In the genomic region with DNA sequence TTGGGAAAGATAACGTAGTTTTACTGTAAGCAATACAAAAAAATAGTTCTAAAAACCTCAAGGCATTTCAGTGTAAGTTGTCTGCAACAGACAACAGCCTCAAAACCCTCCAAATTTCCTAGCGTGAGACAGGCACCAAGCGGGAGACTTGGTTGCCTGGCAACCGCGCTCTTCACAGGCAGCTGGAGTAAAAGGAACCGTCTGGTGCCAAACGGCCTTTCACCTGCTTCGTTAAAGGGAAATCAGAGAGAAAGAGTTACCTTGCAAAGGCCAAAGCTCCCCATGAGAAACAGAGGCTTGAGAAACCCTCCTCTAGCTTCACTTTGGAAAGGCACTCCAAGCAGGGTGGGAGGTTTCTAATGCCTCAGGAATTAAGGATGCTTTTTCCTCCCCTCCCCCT, we compare ENCODE assay signal across 8 cellular contexts.
DNase-seq lines count a peak whose midpoint lies in the region; ATAC-seq and TF ChIP-seq lines count a peak whose summit lies in the region.

No MANE protein-coding gene starts in this region.

- H3K4me1 ChIP-seq in iPS-18a (ENCODE audit: control insufficient read depth, low read depth, low read length), result peaks cover 19% of the 10 kb centered on the region

- peak overlapping the region; percentile 31 for H3K4me3 ChIP-seq in iPS-18a (ENCODE audit: low read length)

- H3K9ac ChIP-seq in iPS-18a (ENCODE audit: low read length), result peak overlapping the region; percentile 20

- H3K27me3 ChIP-seq in iPS-18a (ENCODE audit: control insufficient read depth, insufficient read depth, low read length), result no peaks in the 10 kb centered on the region

- ATAC-seq in HG03342 (IDR thresholded peaks at IDR 0.05; ENCODE audit: unreplicated experiment) (peak; percentile 78), GM21786 (IDR thresholded peaks at IDR 0.05; ENCODE audit: unreplicated experiment) (no peak)

- H3K36me3 ChIP-seq in iPS-18a (ENCODE audit: control insufficient read depth, low read depth, low read length), result no peaks in the 10 kb centered on the region

- no peak for TF ChIP-seq POLR2A in erythroblast (IDR thresholded peaks at IDR 0.05; ENCODE audit: low read length)

- H3K9me3 ChIP-seq in iPS-18a (ENCODE audit: control insufficient read depth, low read depth, low read length), result no peaks in the 10 kb centered on the region

- H3K27ac ChIP-seq in iPS-18a (ENCODE audit: low read length), result no peak overlapping the region

- DNase-seq in DMS79 (lab: John Stamatoyannopoulos, UW), result peak; percentile 96
- DNase-seq in NCI-H748 treated with DMSO at 0.1 percent for 48 hours (lab: John Stamatoyannopoulos, UW), result peak; percentile 83
- DNase-seq in erythroblast (lab: John Stamatoyannopoulos, UW), result no peak
- DNase-seq in MV-4-11 (lab: John Stamatoyannopoulos, UW), result no peak
- DNase-seq in hepatic stellate cell (ENCODE audit: low spot score), result no peak

Comparison
In these comparisons a context has a peak if more than half of its experiments do, and no peak if none do; other contexts are left out.
1. DNase-seq: peak in DMS79 (single experiment) and NCI-H748 treated with DMSO at 0.1 percent for 48 hours (single experiment); none in erythroblast (0 of 2), MV-4-11 (single experiment) and hepatic stellate cell (single experiment).